Comparison of ENCODE assay signal across 8 cellular contexts in the genomic region with DNA sequence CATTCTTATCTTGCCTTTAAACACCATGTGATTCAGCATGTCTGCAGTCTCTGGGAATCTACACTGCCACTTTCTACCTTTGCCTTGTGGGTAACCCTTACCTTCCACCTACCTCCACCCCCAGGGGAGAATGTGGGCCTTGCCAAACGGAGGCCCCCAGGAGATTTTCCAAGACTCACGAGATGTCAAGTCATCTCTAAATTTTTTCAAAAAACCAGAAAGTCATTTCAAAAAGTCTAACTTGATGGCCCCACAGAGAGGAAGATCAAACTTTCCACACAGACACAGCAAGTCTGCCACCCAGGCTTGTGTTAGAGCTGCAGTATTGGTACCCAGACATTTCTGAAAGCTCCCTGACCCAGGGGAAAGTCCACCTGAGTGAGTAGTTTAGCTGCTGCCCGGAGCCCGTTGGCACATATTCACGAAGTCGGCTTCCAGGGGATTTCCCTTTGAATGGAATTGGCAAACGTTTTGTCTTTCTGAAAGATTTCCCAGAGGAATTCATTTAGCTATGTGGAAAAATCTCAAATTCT. TPM values are rescaled to one million over a fixed set of nuclear protein-coding genes. Genes with fewer than 3 reads are reported as not detected.
A peak's percentile ranks its signal among the peaks of the same experiment; 100 is the strongest.
DNase-seq lines count a peak whose midpoint lies in the region; ATAC-seq and TF ChIP-seq lines count a peak whose summit lies in the region.
"Had no signal": no experiment of that assay in that cellular context is flagged by ENCODE, and none has a peak within 500 bp of the region (broad histone marks: within the 10 kb centered on the region; RNA-seq: fewer than 3 reads in every experiment).

No MANE protein-coding gene starts in this region.

- no peak overlapping the region for H3K4me3 ChIP-seq in fibroblast of the aortic adventitia (ENCODE audit: low read depth, low read length)

- no peak for TF ChIP-seq CTCF in fibroblast of the aortic adventitia (IDR thresholded peaks at IDR 0.05; ENCODE audit: insufficient read depth, low read length)

- ATAC-seq in HG02759 (IDR thresholded peaks at IDR 0.05; ENCODE audit: unreplicated experiment) (peak; percentile 10), GM18858 (IDR thresholded peaks at IDR 0.05; ENCODE audit: unreplicated experiment) (no peak), HG03520 (IDR thresholded peaks at IDR 0.05; ENCODE audit: unreplicated experiment) (no peak)

- DNase-seq in activated CD4-positive, alpha-beta T cell treated with anti-CD3 and anti-CD28 coated beads, Interleukin-2, amount 50 U/mL, for 48 hours, result peak; percentile 67 to 77
- DNase-seq in fibroblast of the aortic adventitia (ENCODE audit: low read depth) (peak; percentile 67), DMS 273 (lab: John Stamatoyannopoulos, UW; ENCODE audit: unreplicated experiment) (no peak)
- peak; percentile 43 to 46 for DNase-seq in stimulated activated CD8-positive, alpha-beta memory T cell treated with anti-CD3 and anti-CD28 coated beads, Interleukin-15, amount 100 ng/mL, for 48 hours (ENCODE audit: low read depth in 2 of 2)
- DNase-seq: NCI-H345 had no signal

RNA-seq across cellular contexts. Expression of a gene that starts 4.6 kb away (rescaled TPM):
- total RNA-seq in fibroblast of the aortic adventitia (ENCODE audit: low replicate concordance), result 96.7 and 184 TPM in 2 replicates
